In the genomic region with DNA sequence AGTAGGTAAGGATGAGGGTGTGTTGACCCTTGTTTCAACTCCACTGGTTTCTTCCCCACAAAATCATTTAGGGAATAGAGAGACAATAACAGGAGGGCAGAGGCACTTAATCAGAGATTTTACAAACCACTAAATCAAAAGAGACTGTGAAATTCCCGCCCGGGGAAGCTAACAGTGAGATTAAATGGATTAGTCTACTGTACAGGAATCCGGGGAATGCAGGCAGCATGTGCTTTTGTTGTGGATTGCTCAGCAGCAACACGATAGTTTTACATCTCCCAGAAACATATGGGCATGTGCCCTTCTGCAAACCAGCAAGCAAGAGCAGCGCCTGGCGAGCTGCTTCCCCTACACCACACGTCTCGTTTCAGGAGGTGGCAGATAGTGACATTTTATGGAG, we compare ENCODE assay signal across 12 cellular contexts.
DNase-seq lines count a peak whose midpoint lies in the region; ATAC-seq and TF ChIP-seq lines count a peak whose summit lies in the region.
"Had no signal": no experiment of that assay in that cellular context is flagged by ENCODE, and none has a peak within 500 bp of the region (broad histone marks: within the 10 kb centered on the region; RNA-seq: fewer than 3 reads in every experiment).

No MANE protein-coding gene starts in this region.

- dilution Hi-C loops in mammary epithelial cell (cut with HindIII; ENCODE audit: low sequenced_read_pairs) = no loop called here

- H3K27ac ChIP-seq in mammary epithelial cell (ENCODE audit: insufficient read depth, low read depth, low read length) (no peak overlapping the region), ovary (no peak overlapping the region)
- H3K27ac ChIP-seq: upper lobe of left lung had no signal

- no peaks in the 10 kb centered on the region for H3K9me3 ChIP-seq in mammary epithelial cell (replicated peaks; ENCODE audit: insufficient read depth, low read length)
- no peaks in the 10 kb centered on the region for H3K9me3 ChIP-seq in ovary
- H3K9me3 ChIP-seq: upper lobe of left lung had no signal

- peaks cover 8% of the 10 kb centered on the region for H3K4me1 Mint-ChIP-seq in MCF 10A (ENCODE audit: insufficient read depth, unreplicated experiment)
- peaks cover 0 to 2% of the 10 kb centered on the region in 2 donors for H3K4me1 Mint-ChIP-seq in stimulated activated naive B cell treated with anti-CD40 and anti-IgM and Interleukin-4, amounts not matched to agents 10 μg/mL and 1 μg/mL and 100 μg/mL, for 72 hours

- CTCF ChIA-PET in mammary epithelial cell (lab: Charles Lee; ENCODE audit: low non-redundant PET) (no interaction called here), MCF 10A (lab: Yijun Ruan, JAX) (interaction anchor here (0.6 to 0.7 kb wide), 2 partner anchors 29 to 41 kb away, joined by 3 read pairs; no protein-coding TSS in a partner anchor)

- H3K4me3 Mint-ChIP-seq in MCF 10A (ENCODE audit: unreplicated experiment) = no peak overlapping the region
- H3K4me3 Mint-ChIP-seq in stimulated activated naive B cell treated with anti-CD40 and anti-IgM and Interleukin-4, amounts not matched to agents 10 μg/mL and 1 μg/mL and 100 μg/mL, for 72 hours = no peak overlapping the region

- ATAC-seq in stimulated activated naive B cell treated with anti-CD40 and anti-IgM and Interleukin-4, amounts not matched to agents 10 μg/mL and 1 μg/mL and 100 μg/mL, for 72 hours (replicated peaks) = no peak

- TF ChIP-seq CTCF in mammary epithelial cell (conservative IDR thresholded peaks at IDR 0.05 in 1 of 2, IDR thresholded peaks at IDR 0.05 in 1 of 2; ENCODE audit: extremely low read depth in 1 of 2, insufficient read depth in 1 of 2, low read depth in 1 of 2, low read length in 2 of 2) = no peak
- TF ChIP-seq CTCF in MCF 10A (IDR thresholded peaks at IDR 0.05; ENCODE audit: unreplicated experiment) = no peak
- no peak for TF ChIP-seq CTCF in foreskin fibroblast (IDR thresholded peaks at IDR 0.05; ENCODE audit: low read depth, low read length)
- no peak for TF ChIP-seq CTCF in ovary (IDR thresholded peaks at IDR 0.05)

- H3K9ac ChIP-seq in mammary epithelial cell (ENCODE audit: insufficient read depth, low read length) = no peak overlapping the region

- H3K36me3 Mint-ChIP-seq in MCF 10A (ENCODE audit: insufficient read depth, unreplicated experiment) = no peaks in the 10 kb centered on the region
- peaks cover 26 to 52% of the 10 kb centered on the region in 2 donors for H3K36me3 Mint-ChIP-seq in stimulated activated naive B cell treated with anti-CD40 and anti-IgM and Interleukin-4, amounts not matched to agents 10 μg/mL and 1 μg/mL and 100 μg/mL, for 72 hours

- H3K27me3 ChIP-seq in mammary epithelial cell (ENCODE audit: insufficient read depth, low read length) (no peaks in the 10 kb centered on the region), ovary (no peaks in the 10 kb centered on the region)
- H3K27me3 ChIP-seq: upper lobe of left lung had no signal

- no peak overlapping the region for H3K4me2 ChIP-seq in mammary epithelial cell (ENCODE audit: insufficient read depth, low read depth, low read length)

- no peak overlapping the region for H3K27ac Mint-ChIP-seq in MCF 10A (ENCODE audit: low read depth, unreplicated experiment)
- peak overlapping the region; percentile 76 for H3K27ac Mint-ChIP-seq in stimulated activated naive B cell treated with anti-CD40 and anti-IgM and Interleukin-4, amounts not matched to agents 10 μg/mL and 1 μg/mL and 100 μg/mL, for 72 hours

- H3K9me3 Mint-ChIP-seq in MCF 10A (ENCODE audit: unreplicated experiment) = no peaks in the 10 kb centered on the region
- peaks cover 4 to 7% of the 10 kb centered on the region in 2 donors for H3K9me3 Mint-ChIP-seq in stimulated activated naive B cell treated with anti-CD40 and anti-IgM and Interleukin-4, amounts not matched to agents 10 μg/mL and 1 μg/mL and 100 μg/mL, for 72 hours

- WGBS in mammary epithelial cell (ENCODE audit: low coverage, missing lambda C conversion rate) = 61% methylated on average over 8 of the region's 8 CpGs
- WGBS in ovary, 3 donors = 8 to 51% (median 11%) methylated on average over 8 of the region's 8 CpGs

- H2AFZ ChIP-seq in mammary epithelial cell (ENCODE audit: low read depth, low read length) = no peak overlapping the region

- H3K27me3 Mint-ChIP-seq in MCF 10A (ENCODE audit: insufficient read depth, unreplicated experiment) = no peaks in the 10 kb centered on the region
- H3K27me3 Mint-ChIP-seq in stimulated activated naive B cell treated with anti-CD40 and anti-IgM and Interleukin-4, amounts not matched to agents 10 μg/mL and 1 μg/mL and 100 μg/mL, for 72 hours = no peaks in the 10 kb centered on the region

- BruUV-seq in mammary epithelial cell (replicated peaks; lab: Mats Ljungman, UMichigan) (no TSS peak), MCF 10A (replicated peaks; lab: Mats Ljungman, UMichigan) (no TSS peak)

- intact Hi-C loops in mammary epithelial cell (cut with micrococcal nuclease) (no loop called here), MCF 10A (cut with micrococcal nuclease) (no loop called here), ovary (cut with DNase I) (no loop called here)

- peaks cover 11% of the 10 kb centered on the region for H3K4me1 ChIP-seq in mammary epithelial cell (ENCODE audit: insufficient read depth, low read length)
- no peaks in the 10 kb centered on the region for H3K4me1 ChIP-seq in ovary (ENCODE audit: insufficient read depth)
- H3K4me1 ChIP-seq: upper lobe of left lung had no signal

- DNase-seq in mammary epithelial cell = peak; percentile 59
- no peak for DNase-seq in MCF 10A (ENCODE audit: unreplicated experiment)
- peak; percentile 35 to 90 for DNase-seq in SW 1271 (lab: John Stamatoyannopoulos, UW)
- peak; percentile 82 to 94 for DNase-seq in foreskin fibroblast
- no peak for DNase-seq in stimulated activated naive B cell treated with anti-CD40 and anti-IgM and Interleukin-4, amounts not matched to agents 10 μg/mL and 1 μg/mL and 100 μg/mL, for 72 hours
- DNase-seq in cerebellar nuclear complex (lab: John Stamatoyannopoulos, UW) = no peak
- DNase-seq in ovary = no peak
- no peak for DNase-seq in ACHN
- DNase-seq: activated naive CD4-positive, alpha-beta T cell treated with anti-CD3 and anti-CD28 coated beads, Interleukin-2, amount 50 U/mL, for 16 hours; erythroblast; stimulated activated CD4-positive, alpha-beta T cell treated with anti-CD3 and anti-CD28 coated beads, Interleukin-4, amount 100 ng/mL, for 24 hours; upper lobe of left lung had no signal

- no peaks in the 10 kb centered on the region for H3K79me2 ChIP-seq in mammary epithelial cell (ENCODE audit: insufficient read depth, low read length)

- no peaks in the 10 kb centered on the region for H3K36me3 ChIP-seq in mammary epithelial cell (ENCODE audit: insufficient read depth, low read length)
- H3K36me3 ChIP-seq in ovary = no peaks in the 10 kb centered on the region
- H3K36me3 ChIP-seq: upper lobe of left lung had no signal

- TF ChIP-seq POLR2A in ovary (IDR thresholded peaks at IDR 0.05) = no peak

- in situ Hi-C loops in mammary epithelial cell (cut with MboI; ENCODE audit: low sequenced_read_pairs in 2 of 2) (no loop called here), ACHN (cut with HindIII; ENCODE audit: low pct_ligation_motif_present, low pct_unique_long_range_greater_than_20kb, low sequenced_read_pairs) (no loop called here)

- TF ChIP-seq EP300 in ovary (IDR thresholded peaks at IDR 0.05) = no peak

- H4K20me1 ChIP-seq in mammary epithelial cell (ENCODE audit: insufficient read depth, low read length) = no peaks in the 10 kb centered on the region

- H3K4me3 ChIP-seq in mammary epithelial cell (replicated peaks in 1 of 3; ENCODE audit: insufficient read depth in 1 of 3, low read depth in 2 of 3, low read length in 3 of 3) (no peak overlapping the region), foreskin fibroblast (ENCODE audit: low read depth in 1 of 2, low read length in 2 of 2) (no peak overlapping the region), ovary (no peak overlapping the region)
- H3K4me3 ChIP-seq: upper lobe of left lung had no signal

- POLR2A ChIA-PET in MCF 10A (lab: Yijun Ruan, JAX) = no interaction called here

Comparison
In these comparisons a context has a peak if more than half of its experiments do, and no peak if none do; other contexts are left out.
1. DNase-seq: peak in mammary epithelial cell (single experiment), SW 1271 (2 of 2) and foreskin fibroblast (2 of 2); none in MCF 10A (single experiment), stimulated activated naive B cell treated with anti-CD40 and anti-IgM and Interleukin-4, amounts not matched to agents 10 μg/mL and 1 μg/mL and 100 μg/mL, for 72 hours (single experiment), cerebellar nuclear complex (0 of 2), ovary (0 of 5) and ACHN (single experiment).